ENCODE assay signal across 8 cellular contexts in the genomic region with DNA sequence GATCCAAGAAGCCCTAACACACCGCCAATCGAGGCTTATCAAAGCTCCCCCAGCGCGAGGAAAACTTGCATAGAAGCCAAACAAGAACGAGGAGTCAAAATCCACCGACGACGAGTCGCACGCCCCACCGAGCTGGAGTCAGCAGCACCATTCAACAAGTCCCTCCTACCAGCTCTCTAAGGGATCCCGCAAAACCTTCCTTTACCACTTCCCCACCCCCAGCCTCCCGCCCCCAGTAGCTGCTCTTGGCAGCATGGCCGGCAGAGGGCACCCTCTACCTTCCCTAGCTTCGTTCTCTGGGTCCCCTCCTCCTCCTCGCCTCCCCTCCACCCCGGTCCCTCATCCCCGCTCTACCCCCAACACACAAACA. TPM values are rescaled to one million over a fixed set of nuclear protein-coding genes. Genes with fewer than 3 reads are reported as not detected.
DNase-seq lines count a peak whose midpoint lies in the region; ATAC-seq and TF ChIP-seq lines count a peak whose summit lies in the region.

No MANE protein-coding gene starts in this region.

- peaks cover 67% of the 10 kb centered on the region for H3K4me1 Mint-ChIP-seq in WTC11

- TF ChIP-seq CTCF in GM13976 (IDR thresholded peaks at IDR 0.05; ENCODE audit: borderline replicate concordance, control extremely low read depth, extremely low read depth, insufficient read depth, missing control alignments) (peak; percentile 72), WTC11 (IDR thresholded peaks at IDR 0.05) (peak; percentile 75), colonic mucosa (IDR thresholded peaks at IDR 0.05) (peak; percentile 65), right lobe of liver (IDR thresholded peaks at IDR 0.05) (peak; percentile 36 to 73 (median 73))

- peaks cover 27% of the 10 kb centered on the region for H3K27me3 ChIP-seq in colonic mucosa
- peaks cover 0 to 16% of the 10 kb centered on the region in 2 donors for H3K27me3 ChIP-seq in right lobe of liver

- H3K27ac ChIP-seq in colonic mucosa = no peak overlapping the region
- H3K27ac ChIP-seq in right lobe of liver = no peak overlapping the region

- H3K9me3 ChIP-seq in colonic mucosa = no peaks in the 10 kb centered on the region
- no peaks in the 10 kb centered on the region for H3K9me3 ChIP-seq in right lobe of liver

- H3K36me3 Mint-ChIP-seq in WTC11 = no peaks in the 10 kb centered on the region

- peak; percentile 64 for ATAC-seq in HG02852 (IDR thresholded peaks at IDR 0.05; ENCODE audit: unreplicated experiment)
- ATAC-seq in WTC11 = peak; percentile 81
- ATAC-seq in right lobe of liver = peak; percentile 91 to 94 (median 93)

- in situ Hi-C loops in ACHN (cut with HindIII; ENCODE audit: low pct_ligation_motif_present, low pct_unique_long_range_greater_than_20kb, low sequenced_read_pairs) = no loop called here
- in situ Hi-C loops in GM13976 (cut with MboI; ENCODE audit: low sequenced_read_pairs, unreplicated experiment) = loop anchor here (25.0 kb wide), 1 partner anchor 1638 kb away; no protein-coding TSS in a partner anchor

- TF ChIP-seq POLR2A in right lobe of liver (IDR thresholded peaks at IDR 0.05) = no peak

- H3K4me1 ChIP-seq in colonic mucosa (peaks cover 8% of the 10 kb centered on the region), right lobe of liver (peaks cover 0 to 25% (median 5%) of the 10 kb centered on the region in 4 donors)

- H3K9me3 Mint-ChIP-seq in WTC11 = no peaks in the 10 kb centered on the region

- peak overlapping the region; percentile 95 for H3K27ac Mint-ChIP-seq in WTC11

- H3K4me3 ChIP-seq in colonic mucosa (no peak overlapping the region), right lobe of liver (peak overlapping the region in 1 of 3 donors; percentile 42)

- intact Hi-C loops in colonic mucosa (cut with DNase I) = loop anchor here (2.0 to 5.0 kb wide), 3 partner anchors 830 to 1633 kb away; no protein-coding TSS in a partner anchor
- intact Hi-C loops in right lobe of liver (cut with DNase I) = no loop called here

- POLR2A ChIA-PET in WTC11 (lab: Charles Lee) = interaction anchor here (0.5 to 3.5 kb wide), 9 partner anchors 18 to 409 kb away, joined by 3 to 48 read pairs (median 6); partner anchors contain the start of genes KIF18A and METTL15

- 2% methylated on average over 18 of the region's 18 CpGs for WGBS in right lobe of liver (ENCODE audit: insufficient coverage, low coverage, low lambda C conversion rate, missing lambda C conversion rate)

- H3K27me3 Mint-ChIP-seq in WTC11 (ENCODE audit: low read depth) = peaks cover 32% of the 10 kb centered on the region

- H3K9ac ChIP-seq in colonic mucosa (ENCODE audit: low read depth in 2 of 2, low read length in 2 of 2) = no peak overlapping the region

- H3K36me3 ChIP-seq in colonic mucosa = no peaks in the 10 kb centered on the region
- H3K36me3 ChIP-seq in right lobe of liver = no peaks in the 10 kb centered on the region

- CTCF ChIA-PET in WTC11 (lab: Charles Lee) = interaction anchor here (0.6 to 5.6 kb wide), 40 partner anchors 10 to 1635 kb away, joined by 3 to 184 read pairs (median 5); partner anchors contain the start of genes KIF18A and METTL15

- DNase-seq in ACHN = peak; percentile 91
- peak; percentile 79 for DNase-seq in GM13976 (ENCODE audit: low spot score)
- DNase-seq in NCI-H2029 (lab: John Stamatoyannopoulos, UW) = peak; percentile 54
- peak; percentile 96 for DNase-seq in WTC11 (ENCODE audit: low spot score)
- DNase-seq in colonic mucosa = peak; percentile 76
- DNase-seq in right lobe of liver = peak; percentile 69 to 74 (median 74)
- DNase-seq in stimulated activated CD4-positive, alpha-beta T cell treated with anti-CD3 and anti-CD28 coated beads, TNF-alpha, amount 100 ng/mL, for 48 hours (ENCODE audit: low read depth in 3 of 3) = peak; percentile 37 to 58 (median 52)

- peak overlapping the region; percentile 93 for H3K4me3 Mint-ChIP-seq in WTC11

TF ChIP-seq in WTC11, 78 proteins besides CTCF, POLR2A, EP300 and RAD21:
- TF ChIP-seq SP1 (CRISPR knock-in tag; conservative IDR thresholded peaks at IDR 0.05) (peak; percentile 45; the same call in 1 of the 2 replicates), TEAD1 (CRISPR knock-in tag; IDR thresholded peaks at IDR 0.05) (0 out of 2 replicates have a peak, but pooled peaks have one; percentile 18)
- TF ChIP-seq, protein P1, sequence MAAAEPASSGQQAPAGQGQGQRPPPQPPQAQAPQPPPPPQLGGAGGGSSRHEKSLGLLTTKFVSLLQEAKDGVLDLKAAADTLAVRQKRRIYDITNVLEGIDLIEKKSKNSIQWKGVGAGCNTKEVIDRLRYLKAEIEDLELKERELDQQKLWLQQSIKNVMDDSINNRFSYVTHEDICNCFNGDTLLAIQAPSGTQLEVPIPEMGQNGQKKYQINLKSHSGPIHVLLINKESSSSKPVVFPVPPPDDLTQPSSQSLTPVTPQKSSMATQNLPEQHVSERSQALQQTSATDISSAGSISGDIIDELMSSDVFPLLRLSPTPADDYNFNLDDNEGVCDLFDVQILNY (CRISPR knock-in tag; IDR thresholded peaks at IDR 0.05) = no peak

RNA-seq across cellular contexts. Expression of gene BDNF, which starts 1.4 kb away (rescaled TPM):
- 4.6 to 5.0 TPM (median 4.8 TPM) in 3 replicates for total RNA-seq in WTC11 (2021)
- under 1 TPM; 0.10 to 0.40 TPM for total RNA-seq in colonic mucosa
- total RNA-seq in right lobe of liver = under 1 TPM in 3 of 6 experiments, not detected in 3; 0.06 to 0.27 (median 0.12) TPM
